9 cellular contexts compared by ENCODE assay signal in genomic region chr5:36657563-36657995, GRCh38. TPM values are rescaled to one million over a fixed set of nuclear protein-coding genes. Genes with fewer than 3 reads are reported as not detected.
DNase-seq lines count a peak whose midpoint lies in the region; ATAC-seq, FAIRE-seq and TF ChIP-seq lines count a peak whose summit lies in the region.
"Had no signal": no experiment of that assay in that cellular context is flagged by ENCODE, and none has a peak within 500 bp of the region (broad histone marks: within the 10 kb centered on the region; RNA-seq: fewer than 3 reads in every experiment).

No MANE protein-coding gene starts in this region.

- H3K9me3 ChIP-seq in prostate gland = no peaks in the 10 kb centered on the region

- H3K36me3 Mint-ChIP-seq in immature natural killer cell = no peaks in the 10 kb centered on the region
- H3K36me3 Mint-ChIP-seq: activated naive CD8-positive, alpha-beta T cell treated with anti-CD3 and anti-CD28 coated beads, Interleukin-2, amount 10 ng/mL, durations not matched to agents 7 days and 5 days had no signal

- no peaks in the 10 kb centered on the region for H3K4me1 ChIP-seq in prostate gland (replicated peaks)

- no peaks in the 10 kb centered on the region for H3K9me3 Mint-ChIP-seq in immature natural killer cell
- H3K9me3 Mint-ChIP-seq: activated naive CD8-positive, alpha-beta T cell treated with anti-CD3 and anti-CD28 coated beads, Interleukin-2, amount 10 ng/mL, durations not matched to agents 7 days and 5 days had no signal

- POLR2A ChIA-PET in RWPE1 (lab: Yijun Ruan, JAX; ENCODE audit: low non-redundant PET) = no interaction called here

- TF ChIP-seq CTCF in RWPE1 (conservative IDR thresholded peaks at IDR 0.05; ENCODE audit: low read depth) = no peak
- peak in 1 of 4 experiments; percentile 8 for TF ChIP-seq CTCF in prostate gland (IDR thresholded peaks at IDR 0.05)

- peak; percentile 98 for DNase-seq in EH (ENCODE audit: low read depth)
- peak; percentile 90 for DNase-seq in RWPE1 (ENCODE audit: low spot score)
- DNase-seq in fibroblast of peridontal ligament (ENCODE audit: extremely low read depth) = peak; percentile 100
- DNase-seq in prostate gland (ENCODE audit: low spot score) = peak; percentile 86
- no peak for DNase-seq in immature natural killer cell
- no peak for DNase-seq in NCI-H82 (lab: John Stamatoyannopoulos, UW)
- no peak for DNase-seq in GM12892 (ENCODE audit: insufficient read length)
- DNase-seq: activated naive CD8-positive, alpha-beta T cell treated with anti-CD3 and anti-CD28 coated beads, Interleukin-2, amount 10 ng/mL, durations not matched to agents 7 days and 5 days had no signal

- no peaks in the 10 kb centered on the region for H3K4me1 Mint-ChIP-seq in immature natural killer cell

- H3K4me3 ChIP-seq in prostate gland = no peak overlapping the region

- no peak for TF ChIP-seq POLR2A in prostate gland (IDR thresholded peaks at IDR 0.05)
- no peak for TF ChIP-seq POLR2A in GM12892 (IDR thresholded peaks at IDR 0.05; ENCODE audit: low read depth, low read length)

- H3K4me3 Mint-ChIP-seq in immature natural killer cell = no peak overlapping the region
- H3K4me3 Mint-ChIP-seq: activated naive CD8-positive, alpha-beta T cell treated with anti-CD3 and anti-CD28 coated beads, Interleukin-2, amount 10 ng/mL, durations not matched to agents 7 days and 5 days had no signal

- no peak for FAIRE-seq in GM12892 (lab: Jason Lieb, UNC)

- peaks cover 2 to 3% (median 2%) of the 10 kb centered on the region in 3 donors for H3K27me3 Mint-ChIP-seq in immature natural killer cell (ENCODE audit: low read depth in 3 of 3)

- peak overlapping the region; percentile 81 for H3K27ac ChIP-seq in RWPE1
- peak overlapping the region; percentile 9 to 19 for H3K27ac ChIP-seq in prostate gland

- CTCF ChIA-PET in RWPE1 (lab: Yijun Ruan, JAX) = interaction anchor here (0.6 to 1.4 kb wide), 3 partner anchors 18 to 465 kb away, joined by 3 read pairs; no protein-coding TSS in a partner anchor

- no peak overlapping the region for H3K27ac Mint-ChIP-seq in immature natural killer cell
- H3K27ac Mint-ChIP-seq: activated naive CD8-positive, alpha-beta T cell treated with anti-CD3 and anti-CD28 coated beads, Interleukin-2, amount 10 ng/mL, durations not matched to agents 7 days and 5 days had no signal

- intact Hi-C loops in prostate gland (cut with DNase I) = no loop called here

- H3K36me3 ChIP-seq in prostate gland = no peaks in the 10 kb centered on the region

- no peaks in the 10 kb centered on the region for H3K27me3 ChIP-seq in prostate gland (replicated peaks; ENCODE audit: insufficient read depth)

- WGBS in prostate gland = 20% methylated on average over 5 of the region's 5 CpGs

- no peak for ATAC-seq in GM19351 (IDR thresholded peaks at IDR 0.05; ENCODE audit: unreplicated experiment)

RNA-seq across cellular contexts. Expression of gene SLC1A3, which starts 51.2 kb away (rescaled TPM):
- 10 to 100 TPM; 10.5 to 12.7 TPM for total RNA-seq in prostate gland
- under 1 TPM in 1 of 3 donors, not detected in 2; 0.08 TPM for polyA plus RNA-seq in immature natural killer cell
- not detected for polyA plus RNA-seq in GM12892 (2012; ENCODE audit: missing spikeins)

Comparison
In these comparisons a context has a peak if more than half of its experiments do, and no peak if none do; other contexts are left out.
1. DNase-seq: peak in EH (single experiment), RWPE1 (single experiment), fibroblast of peridontal ligament (single experiment) and prostate gland (single experiment); none in immature natural killer cell (0 of 3), NCI-H82 (single experiment) and GM12892 (single experiment).